1 cellular context compared by ENCODE assay signal in the genomic region with DNA sequence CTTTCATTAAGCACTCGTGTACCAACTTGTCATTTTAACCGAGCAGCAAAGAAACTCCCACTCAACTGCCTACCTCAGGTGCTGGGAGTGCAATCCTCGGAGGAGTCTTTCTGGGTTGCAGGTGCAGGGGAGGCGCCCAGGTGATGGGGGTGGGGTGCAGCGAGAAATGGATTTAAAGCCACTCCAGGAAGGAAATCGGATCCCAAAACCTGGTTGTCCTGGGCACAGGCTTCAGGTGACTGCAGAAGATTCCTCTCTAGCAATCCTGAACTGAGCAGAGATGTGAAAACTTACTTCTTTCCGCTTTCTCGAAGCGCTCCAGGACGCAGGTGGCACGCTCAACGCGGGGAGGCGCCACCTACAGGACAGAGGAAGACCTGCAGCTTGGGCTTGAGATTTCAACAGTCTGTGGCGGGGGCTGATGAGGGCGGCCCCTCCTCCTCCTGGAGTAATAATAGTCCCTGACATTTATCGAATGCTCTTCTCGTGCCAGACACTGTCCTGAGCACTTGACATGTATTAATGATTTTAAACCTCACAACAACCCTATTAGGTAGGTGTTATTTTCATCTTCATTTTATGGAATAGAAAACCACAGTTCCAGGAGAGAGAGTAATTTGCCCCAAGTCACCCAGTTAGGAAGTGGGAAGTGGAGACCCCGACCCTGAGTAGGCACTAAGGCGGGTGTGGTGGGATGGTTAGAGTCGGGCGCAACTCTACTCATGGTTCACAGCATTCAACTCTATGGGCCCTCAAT.
TF ChIP-seq lines count a peak whose summit lies in the region.

No MANE protein-coding gene starts in this region.

TF ChIP-seq in GM12878, 131 proteins besides CTCF, POLR2A, EP300 and RAD21 (continued from another document and continues in another):
- TF ChIP-seq, protein P1, sequence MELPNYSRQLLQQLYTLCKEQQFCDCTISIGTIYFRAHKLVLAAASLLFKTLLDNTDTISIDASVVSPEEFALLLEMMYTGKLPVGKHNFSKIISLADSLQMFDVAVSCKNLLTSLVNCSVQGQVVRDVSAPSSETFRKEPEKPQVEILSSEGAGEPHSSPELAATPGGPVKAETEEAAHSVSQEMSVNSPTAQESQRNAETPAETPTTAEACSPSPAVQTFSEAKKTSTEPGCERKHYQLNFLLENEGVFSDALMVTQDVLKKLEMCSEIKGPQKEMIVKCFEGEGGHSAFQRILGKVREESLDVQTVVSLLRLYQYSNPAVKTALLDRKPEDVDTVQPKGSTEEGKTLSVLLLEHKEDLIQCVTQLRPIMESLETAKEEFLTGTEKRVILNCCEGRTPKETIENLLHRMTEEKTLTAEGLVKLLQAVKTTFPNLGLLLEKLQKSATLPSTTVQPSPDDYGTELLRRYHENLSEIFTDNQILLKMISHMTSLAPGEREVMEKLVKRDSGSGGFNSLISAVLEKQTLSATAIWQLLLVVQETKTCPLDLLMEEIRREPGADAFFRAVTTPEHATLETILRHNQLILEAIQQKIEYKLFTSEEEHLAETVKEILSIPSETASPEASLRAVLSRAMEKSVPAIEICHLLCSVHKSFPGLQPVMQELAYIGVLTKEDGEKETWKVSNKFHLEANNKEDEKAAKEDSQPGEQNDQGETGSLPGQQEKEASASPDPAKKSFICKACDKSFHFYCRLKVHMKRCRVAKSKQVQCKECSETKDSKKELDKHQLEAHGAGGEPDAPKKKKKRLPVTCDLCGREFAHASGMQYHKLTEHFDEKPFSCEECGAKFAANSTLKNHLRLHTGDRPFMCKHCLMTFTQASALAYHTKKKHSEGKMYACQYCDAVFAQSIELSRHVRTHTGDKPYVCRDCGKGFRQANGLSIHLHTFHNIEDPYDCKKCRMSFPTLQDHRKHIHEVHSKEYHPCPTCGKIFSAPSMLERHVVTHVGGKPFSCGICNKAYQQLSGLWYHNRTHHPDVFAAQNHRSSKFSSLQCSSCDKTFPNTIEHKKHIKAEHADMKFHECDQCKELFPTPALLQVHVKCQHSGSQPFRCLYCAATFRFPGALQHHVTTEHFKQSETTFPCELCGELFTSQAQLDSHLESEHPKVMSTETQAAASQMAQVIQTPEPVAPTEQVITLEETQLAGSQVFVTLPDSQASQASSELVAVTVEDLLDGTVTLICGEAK (IDR thresholded peaks at IDR 0.05; ENCODE audit: borderline replicate concordance), result no peak
- TF ChIP-seq, protein P2, sequence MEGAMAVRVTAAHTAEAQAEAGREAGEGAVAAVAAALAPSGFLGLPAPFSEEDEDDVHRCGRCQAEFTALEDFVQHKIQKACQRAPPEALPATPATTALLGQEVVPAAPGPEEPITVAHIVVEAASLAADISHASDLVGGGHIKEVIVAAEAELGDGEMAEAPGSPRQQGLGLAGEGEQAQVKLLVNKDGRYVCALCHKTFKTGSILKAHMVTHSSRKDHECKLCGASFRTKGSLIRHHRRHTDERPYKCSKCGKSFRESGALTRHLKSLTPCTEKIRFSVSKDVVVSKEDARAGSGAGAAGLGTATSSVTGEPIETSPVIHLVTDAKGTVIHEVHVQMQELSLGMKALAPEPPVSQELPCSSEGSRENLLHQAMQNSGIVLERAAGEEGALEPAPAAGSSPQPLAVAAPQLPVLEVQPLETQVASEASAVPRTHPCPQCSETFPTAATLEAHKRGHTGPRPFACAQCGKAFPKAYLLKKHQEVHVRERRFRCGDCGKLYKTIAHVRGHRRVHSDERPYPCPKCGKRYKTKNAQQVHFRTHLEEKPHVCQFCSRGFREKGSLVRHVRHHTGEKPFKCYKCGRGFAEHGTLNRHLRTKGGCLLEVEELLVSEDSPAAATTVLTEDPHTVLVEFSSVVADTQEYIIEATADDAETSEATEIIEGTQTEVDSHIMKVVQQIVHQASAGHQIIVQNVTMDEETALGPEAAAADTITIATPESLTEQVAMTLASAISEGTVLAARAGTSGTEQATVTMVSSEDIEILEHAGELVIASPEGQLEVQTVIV (IDR thresholded peaks at IDR 0.05; ENCODE audit: borderline replicate concordance, partially characterized antibody), result no peak
- TF ChIP-seq, protein P3, sequence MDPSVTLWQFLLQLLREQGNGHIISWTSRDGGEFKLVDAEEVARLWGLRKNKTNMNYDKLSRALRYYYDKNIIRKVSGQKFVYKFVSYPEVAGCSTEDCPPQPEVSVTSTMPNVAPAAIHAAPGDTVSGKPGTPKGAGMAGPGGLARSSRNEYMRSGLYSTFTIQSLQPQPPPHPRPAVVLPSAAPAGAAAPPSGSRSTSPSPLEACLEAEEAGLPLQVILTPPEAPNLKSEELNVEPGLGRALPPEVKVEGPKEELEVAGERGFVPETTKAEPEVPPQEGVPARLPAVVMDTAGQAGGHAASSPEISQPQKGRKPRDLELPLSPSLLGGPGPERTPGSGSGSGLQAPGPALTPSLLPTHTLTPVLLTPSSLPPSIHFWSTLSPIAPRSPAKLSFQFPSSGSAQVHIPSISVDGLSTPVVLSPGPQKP (IDR thresholded peaks at IDR 0.05; ENCODE audit: low read depth, low read length), result no peak
- TF ChIP-seq, protein P4, sequence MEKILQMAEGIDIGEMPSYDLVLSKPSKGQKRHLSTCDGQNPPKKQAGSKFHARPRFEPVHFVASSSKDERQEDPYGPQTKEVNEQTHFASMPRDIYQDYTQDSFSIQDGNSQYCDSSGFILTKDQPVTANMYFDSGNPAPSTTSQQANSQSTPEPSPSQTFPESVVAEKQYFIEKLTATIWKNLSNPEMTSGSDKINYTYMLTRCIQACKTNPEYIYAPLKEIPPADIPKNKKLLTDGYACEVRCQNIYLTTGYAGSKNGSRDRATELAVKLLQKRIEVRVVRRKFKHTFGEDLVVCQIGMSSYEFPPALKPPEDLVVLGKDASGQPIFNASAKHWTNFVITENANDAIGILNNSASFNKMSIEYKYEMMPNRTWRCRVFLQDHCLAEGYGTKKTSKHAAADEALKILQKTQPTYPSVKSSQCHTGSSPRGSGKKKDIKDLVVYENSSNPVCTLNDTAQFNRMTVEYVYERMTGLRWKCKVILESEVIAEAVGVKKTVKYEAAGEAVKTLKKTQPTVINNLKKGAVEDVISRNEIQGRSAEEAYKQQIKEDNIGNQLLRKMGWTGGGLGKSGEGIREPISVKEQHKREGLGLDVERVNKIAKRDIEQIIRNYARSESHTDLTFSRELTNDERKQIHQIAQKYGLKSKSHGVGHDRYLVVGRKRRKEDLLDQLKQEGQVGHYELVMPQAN (conservative IDR thresholded peaks at IDR 0.05), result no peak
- TF ChIP-seq HDAC2 (IDR thresholded peaks at IDR 0.05), result no peak
- TF ChIP-seq, protein P5, sequence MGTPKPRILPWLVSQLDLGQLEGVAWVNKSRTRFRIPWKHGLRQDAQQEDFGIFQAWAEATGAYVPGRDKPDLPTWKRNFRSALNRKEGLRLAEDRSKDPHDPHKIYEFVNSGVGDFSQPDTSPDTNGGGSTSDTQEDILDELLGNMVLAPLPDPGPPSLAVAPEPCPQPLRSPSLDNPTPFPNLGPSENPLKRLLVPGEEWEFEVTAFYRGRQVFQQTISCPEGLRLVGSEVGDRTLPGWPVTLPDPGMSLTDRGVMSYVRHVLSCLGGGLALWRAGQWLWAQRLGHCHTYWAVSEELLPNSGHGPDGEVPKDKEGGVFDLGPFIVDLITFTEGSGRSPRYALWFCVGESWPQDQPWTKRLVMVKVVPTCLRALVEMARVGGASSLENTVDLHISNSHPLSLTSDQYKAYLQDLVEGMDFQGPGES (IDR thresholded peaks at IDR 0.05), result no peak
- TF ChIP-seq MYB (IDR thresholded peaks at IDR 0.05; ENCODE audit: borderline replicate concordance, low read depth, low read length), result no peak
- TF ChIP-seq, protein P6, sequence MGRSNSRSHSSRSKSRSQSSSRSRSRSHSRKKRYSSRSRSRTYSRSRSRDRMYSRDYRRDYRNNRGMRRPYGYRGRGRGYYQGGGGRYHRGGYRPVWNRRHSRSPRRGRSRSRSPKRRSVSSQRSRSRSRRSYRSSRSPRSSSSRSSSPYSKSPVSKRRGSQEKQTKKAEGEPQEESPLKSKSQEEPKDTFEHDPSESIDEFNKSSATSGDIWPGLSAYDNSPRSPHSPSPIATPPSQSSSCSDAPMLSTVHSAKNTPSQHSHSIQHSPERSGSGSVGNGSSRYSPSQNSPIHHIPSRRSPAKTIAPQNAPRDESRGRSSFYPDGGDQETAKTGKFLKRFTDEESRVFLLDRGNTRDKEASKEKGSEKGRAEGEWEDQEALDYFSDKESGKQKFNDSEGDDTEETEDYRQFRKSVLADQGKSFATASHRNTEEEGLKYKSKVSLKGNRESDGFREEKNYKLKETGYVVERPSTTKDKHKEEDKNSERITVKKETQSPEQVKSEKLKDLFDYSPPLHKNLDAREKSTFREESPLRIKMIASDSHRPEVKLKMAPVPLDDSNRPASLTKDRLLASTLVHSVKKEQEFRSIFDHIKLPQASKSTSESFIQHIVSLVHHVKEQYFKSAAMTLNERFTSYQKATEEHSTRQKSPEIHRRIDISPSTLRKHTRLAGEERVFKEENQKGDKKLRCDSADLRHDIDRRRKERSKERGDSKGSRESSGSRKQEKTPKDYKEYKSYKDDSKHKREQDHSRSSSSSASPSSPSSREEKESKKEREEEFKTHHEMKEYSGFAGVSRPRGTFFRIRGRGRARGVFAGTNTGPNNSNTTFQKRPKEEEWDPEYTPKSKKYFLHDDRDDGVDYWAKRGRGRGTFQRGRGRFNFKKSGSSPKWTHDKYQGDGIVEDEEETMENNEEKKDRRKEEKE (IDR thresholded peaks at IDR 0.05), result no peak
- TF ChIP-seq MTA3 (IDR thresholded peaks at IDR 0.05; ENCODE audit: borderline replicate concordance, low read length), result no peak
- peak; percentile 79 for TF ChIP-seq SMARCA5 (IDR thresholded peaks at IDR 0.05)
- TF ChIP-seq, protein P7, sequence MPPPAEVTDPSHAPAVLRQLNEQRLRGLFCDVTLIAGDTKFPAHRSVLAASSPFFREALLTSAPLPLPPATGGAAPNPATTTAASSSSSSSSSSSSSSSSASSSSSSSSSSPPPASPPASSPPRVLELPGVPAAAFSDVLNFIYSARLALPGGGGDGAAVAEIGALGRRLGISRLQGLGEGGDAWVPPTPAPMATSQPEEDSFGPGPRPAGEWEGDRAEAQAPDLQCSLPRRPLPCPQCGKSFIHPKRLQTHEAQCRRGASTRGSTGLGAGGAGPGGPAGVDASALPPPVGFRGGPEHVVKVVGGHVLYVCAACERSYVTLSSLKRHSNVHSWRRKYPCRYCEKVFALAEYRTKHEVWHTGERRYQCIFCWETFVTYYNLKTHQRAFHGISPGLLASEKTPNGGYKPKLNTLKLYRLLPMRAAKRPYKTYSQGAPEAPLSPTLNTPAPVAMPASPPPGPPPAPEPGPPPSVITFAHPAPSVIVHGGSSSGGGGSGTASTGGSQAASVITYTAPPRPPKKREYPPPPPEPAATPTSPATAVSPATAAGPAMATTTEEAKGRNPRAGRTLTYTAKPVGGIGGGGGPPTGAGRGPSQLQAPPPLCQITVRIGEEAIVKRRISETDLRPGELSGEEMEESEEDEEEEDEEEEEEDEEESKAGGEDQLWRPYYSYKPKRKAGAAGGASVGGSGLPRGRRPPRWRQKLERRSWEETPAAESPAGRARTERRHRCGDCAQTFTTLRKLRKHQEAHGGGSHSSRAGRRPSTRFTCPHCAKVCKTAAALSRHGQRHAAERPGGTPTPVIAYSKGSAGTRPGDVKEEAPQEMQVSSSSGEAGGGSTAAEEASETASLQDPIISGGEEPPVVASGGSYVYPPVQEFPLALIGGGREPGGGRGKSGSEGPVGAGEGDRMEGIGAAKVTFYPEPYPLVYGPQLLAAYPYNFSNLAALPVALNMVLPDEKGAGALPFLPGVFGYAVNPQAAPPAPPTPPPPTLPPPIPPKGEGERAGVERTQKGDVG (CRISPR knock-in tag; IDR thresholded peaks at IDR 0.05), result no peak
- TF ChIP-seq PML (IDR thresholded peaks at IDR 0.05; ENCODE audit: low read length), result no peak
- TF ChIP-seq YY1 (IDR thresholded peaks at IDR 0.05; ENCODE audit: low read depth, low read length), result peak; percentile 64
- TF ChIP-seq, protein P8, sequence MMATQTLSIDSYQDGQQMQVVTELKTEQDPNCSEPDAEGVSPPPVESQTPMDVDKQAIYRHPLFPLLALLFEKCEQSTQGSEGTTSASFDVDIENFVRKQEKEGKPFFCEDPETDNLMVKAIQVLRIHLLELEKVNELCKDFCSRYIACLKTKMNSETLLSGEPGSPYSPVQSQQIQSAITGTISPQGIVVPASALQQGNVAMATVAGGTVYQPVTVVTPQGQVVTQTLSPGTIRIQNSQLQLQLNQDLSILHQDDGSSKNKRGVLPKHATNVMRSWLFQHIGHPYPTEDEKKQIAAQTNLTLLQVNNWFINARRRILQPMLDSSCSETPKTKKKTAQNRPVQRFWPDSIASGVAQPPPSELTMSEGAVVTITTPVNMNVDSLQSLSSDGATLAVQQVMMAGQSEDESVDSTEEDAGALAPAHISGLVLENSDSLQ (IDR thresholded peaks at IDR 0.05), result 0 out of 2 replicates have a peak, but pooled peaks have one; percentile 16
- TF ChIP-seq EZH2 (IDR thresholded peaks at IDR 0.05; ENCODE audit: borderline replicate concordance, control insufficient read depth, low read depth, low read length), result no peak
- no peak for TF ChIP-seq BCL11A (IDR thresholded peaks at IDR 0.05; ENCODE audit: low read depth, low read length)
- TF ChIP-seq, protein P9, sequence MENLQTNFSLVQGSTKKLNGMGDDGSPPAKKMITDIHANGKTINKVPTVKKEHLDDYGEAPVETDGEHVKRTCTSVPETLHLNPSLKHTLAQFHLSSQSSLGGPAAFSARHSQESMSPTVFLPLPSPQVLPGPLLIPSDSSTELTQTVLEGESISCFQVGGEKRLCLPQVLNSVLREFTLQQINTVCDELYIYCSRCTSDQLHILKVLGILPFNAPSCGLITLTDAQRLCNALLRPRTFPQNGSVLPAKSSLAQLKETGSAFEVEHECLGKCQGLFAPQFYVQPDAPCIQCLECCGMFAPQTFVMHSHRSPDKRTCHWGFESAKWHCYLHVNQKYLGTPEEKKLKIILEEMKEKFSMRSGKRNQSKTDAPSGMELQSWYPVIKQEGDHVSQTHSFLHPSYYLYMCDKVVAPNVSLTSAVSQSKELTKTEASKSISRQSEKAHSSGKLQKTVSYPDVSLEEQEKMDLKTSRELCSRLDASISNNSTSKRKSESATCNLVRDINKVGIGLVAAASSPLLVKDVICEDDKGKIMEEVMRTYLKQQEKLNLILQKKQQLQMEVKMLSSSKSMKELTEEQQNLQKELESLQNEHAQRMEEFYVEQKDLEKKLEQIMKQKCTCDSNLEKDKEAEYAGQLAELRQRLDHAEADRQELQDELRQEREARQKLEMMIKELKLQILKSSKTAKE (IDR thresholded peaks at IDR 0.05; ENCODE audit: low read depth, poor library complexity, severe bottlenecking), result no peak
- no peak for TF ChIP-seq SREBF1 (IDR thresholded peaks at IDR 0.05; ENCODE audit: low read length)
- TF ChIP-seq, protein P10, sequence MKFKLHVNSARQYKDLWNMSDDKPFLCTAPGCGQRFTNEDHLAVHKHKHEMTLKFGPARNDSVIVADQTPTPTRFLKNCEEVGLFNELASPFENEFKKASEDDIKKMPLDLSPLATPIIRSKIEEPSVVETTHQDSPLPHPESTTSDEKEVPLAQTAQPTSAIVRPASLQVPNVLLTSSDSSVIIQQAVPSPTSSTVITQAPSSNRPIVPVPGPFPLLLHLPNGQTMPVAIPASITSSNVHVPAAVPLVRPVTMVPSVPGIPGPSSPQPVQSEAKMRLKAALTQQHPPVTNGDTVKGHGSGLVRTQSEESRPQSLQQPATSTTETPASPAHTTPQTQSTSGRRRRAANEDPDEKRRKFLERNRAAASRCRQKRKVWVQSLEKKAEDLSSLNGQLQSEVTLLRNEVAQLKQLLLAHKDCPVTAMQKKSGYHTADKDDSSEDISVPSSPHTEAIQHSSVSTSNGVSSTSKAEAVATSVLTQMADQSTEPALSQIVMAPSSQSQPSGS (IDR thresholded peaks at IDR 0.05; ENCODE audit: low read length), result no peak
- TF ChIP-seq, protein P11, sequence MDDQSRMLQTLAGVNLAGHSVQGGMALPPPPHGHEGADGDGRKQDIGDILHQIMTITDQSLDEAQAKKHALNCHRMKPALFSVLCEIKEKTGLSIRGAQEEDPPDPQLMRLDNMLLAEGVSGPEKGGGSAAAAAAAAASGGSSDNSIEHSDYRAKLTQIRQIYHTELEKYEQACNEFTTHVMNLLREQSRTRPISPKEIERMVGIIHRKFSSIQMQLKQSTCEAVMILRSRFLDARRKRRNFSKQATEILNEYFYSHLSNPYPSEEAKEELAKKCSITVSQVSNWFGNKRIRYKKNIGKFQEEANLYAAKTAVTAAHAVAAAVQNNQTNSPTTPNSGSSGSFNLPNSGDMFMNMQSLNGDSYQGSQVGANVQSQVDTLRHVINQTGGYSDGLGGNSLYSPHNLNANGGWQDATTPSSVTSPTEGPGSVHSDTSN (IDR thresholded peaks at IDR 0.05; ENCODE audit: insufficient replicate concordance, low read depth, low read length), result no peak
